ENCODE assay signal across 19 cellular contexts in genomic region chr10:119479532-119479931, GRCh38.
DNase-seq lines count a peak whose midpoint lies in the region; ATAC-seq and TF ChIP-seq lines count a peak whose summit lies in the region.
"Had no signal": no experiment of that assay in that cellular context is flagged by ENCODE, and none has a peak within 500 bp of the region (broad histone marks: within the 10 kb centered on the region; RNA-seq: fewer than 3 reads in every experiment).

No MANE protein-coding gene starts in this region.

- H3K36me3 ChIP-seq in KOPT-K1 (ENCODE audit: insufficient read depth, low read length) = no peaks in the 10 kb centered on the region
- no peaks in the 10 kb centered on the region for H3K36me3 ChIP-seq in skeletal muscle satellite cell (ENCODE audit: insufficient read depth, low read length)
- H3K36me3 ChIP-seq: adrenal gland, HAP-1, SJCRH30 had no signal

- H3K27ac Mint-ChIP-seq in chondrocyte (ENCODE audit: unreplicated experiment) = no peak overlapping the region
- H3K27ac Mint-ChIP-seq: CD14-positive monocyte had no signal

- no peak overlapping the region for H3K4me3 Mint-ChIP-seq in chondrocyte (ENCODE audit: unreplicated experiment)
- H3K4me3 Mint-ChIP-seq: CD14-positive monocyte, natural killer cell had no signal

- H3K36me3 Mint-ChIP-seq in chondrocyte (ENCODE audit: low read depth) = peaks cover 3% of the 10 kb centered on the region
- H3K36me3 Mint-ChIP-seq: CD14-positive monocyte, natural killer cell had no signal

- no peaks in the 10 kb centered on the region for H3K4me1 ChIP-seq in skeletal muscle satellite cell (ENCODE audit: control insufficient read depth, insufficient read depth, low read length)
- H3K4me1 ChIP-seq: adrenal gland, HAP-1, psoas muscle, SJCRH30 had no signal

- H3K9me3 ChIP-seq in KOPT-K1 (ENCODE audit: insufficient read depth, low read length, poor library complexity, severe bottlenecking) (no peaks in the 10 kb centered on the region), skeletal muscle satellite cell (replicated peaks; ENCODE audit: low read length) (no peaks in the 10 kb centered on the region)
- H3K9me3 ChIP-seq: adrenal gland, HAP-1, psoas muscle, SJCRH30 had no signal

- H3K4me3 ChIP-seq in skeletal muscle satellite cell (ENCODE audit: low read length) = no peak overlapping the region
- H3K4me3 ChIP-seq: adrenal gland, HAP-1, K562, psoas muscle, SJCRH30 had no signal

- no peaks in the 10 kb centered on the region for H3K9me3 Mint-ChIP-seq in chondrocyte (ENCODE audit: low read depth)
- H3K9me3 Mint-ChIP-seq: central memory CD8-positive, alpha-beta T cell; natural killer cell had no signal

- no peak for TF ChIP-seq CTCF in chondrocyte (IDR thresholded peaks at IDR 0.05)

- peaks cover 51% of the 10 kb centered on the region for H3K27me3 ChIP-seq in skeletal muscle satellite cell (ENCODE audit: control insufficient read depth, insufficient read depth, low read length)

- peak overlapping the region; percentile 12 for H3K4me2 ChIP-seq in skeletal muscle satellite cell (ENCODE audit: low read length)

- no peak overlapping the region for H3K9ac ChIP-seq in skeletal muscle satellite cell (ENCODE audit: low read depth, low read length)

- DNase-seq in EH (ENCODE audit: low read depth) (peak; percentile 18), chondrocyte (ENCODE audit: low spot score) (peak; percentile 20), glomerular visceral epithelial cell (ENCODE audit: extremely low spot score) (no peak), germinal center (ENCODE audit: low spot score) (no peak)
- DNase-seq: activated CD4-positive, alpha-beta T cell treated with anti-CD3 and anti-CD28 coated beads, Interleukin-2, amount 50 U/mL, for 4 hours; activated T-cell treated with anti-CD3 and anti-CD28 coated beads, Interleukin-2, amount 50 U/mL, for 1 hour; adrenal gland; natural killer cell; NCI-H1436; psoas muscle; SJCRH30; stimulated activated CD4-positive, alpha-beta T cell treated with anti-CD3 and anti-CD28 coated beads, Interleukin-15, amount 100 ng/mL, for 24 hours had no signal

- H3K4me1 Mint-ChIP-seq in chondrocyte (ENCODE audit: low read depth) = peaks cover 6% of the 10 kb centered on the region

- ATAC-seq in HG03097 (IDR thresholded peaks at IDR 0.05; ENCODE audit: low FRiP score, unreplicated experiment) = no peak
- ATAC-seq: K562, natural killer cell, psoas muscle had no signal

- H3K27me3 Mint-ChIP-seq in chondrocyte (ENCODE audit: low read depth) = peaks cover 42% of the 10 kb centered on the region
- H3K27me3 Mint-ChIP-seq: central memory CD8-positive, alpha-beta T cell had no signal

- H3K27ac ChIP-seq in KOPT-K1 (ENCODE audit: low read depth, low read length, poor library complexity, severe bottlenecking) = peak overlapping the region; percentile 89
- H3K27ac ChIP-seq: adrenal gland, psoas muscle, SJCRH30 had no signal

Comparison
In these comparisons a context has a peak if more than half of its experiments do, and no peak if none do; other contexts are left out.
1. DNase-seq: peak in EH (single experiment) and chondrocyte (single experiment); none in glomerular visceral epithelial cell (single experiment) and germinal center (single experiment).